Comparison of ENCODE assay signal across 16 cellular contexts in genomic region chr5:129243058-129243457, GRCh38.
DNase-seq lines count a peak whose midpoint lies in the region; ATAC-seq and TF ChIP-seq lines count a peak whose summit lies in the region.
"Had no signal": no experiment of that assay in that cellular context is flagged by ENCODE, and none has a peak within 500 bp of the region (broad histone marks: within the 10 kb centered on the region; RNA-seq: fewer than 3 reads in every experiment).

No MANE protein-coding gene starts in this region.

- H3K27ac Mint-ChIP-seq in activated CD8-positive, alpha-beta T cell treated with anti-CD3 and anti-CD28 coated beads, Interleukin-2, amount 10 ng/mL, durations not matched to agents 7 days and 5 days = no peak overlapping the region
- H3K27ac Mint-ChIP-seq: GM23338 had no signal

- POLR2A ChIA-PET in activated CD8-positive, alpha-beta T cell treated with anti-CD3 and anti-CD28 coated beads, Interleukin-2, amount 10 ng/mL, durations not matched to agents 7 days and 5 days (lab: Charles Lee) = no interaction called here

- no peaks in the 10 kb centered on the region for H3K9me3 ChIP-seq in adipocyte (ENCODE audit: control insufficient read depth, low read length)
- H3K9me3 ChIP-seq: A549; BLaER1 treated with 17β-estradiol and CSF1 and Interleukin-3, amounts not matched to agents 10 nM and 100 nM had no signal

- no peaks in the 10 kb centered on the region for H3K4me1 Mint-ChIP-seq in activated CD8-positive, alpha-beta T cell treated with anti-CD3 and anti-CD28 coated beads, Interleukin-2, amount 10 ng/mL, durations not matched to agents 7 days and 5 days (ENCODE audit: low read depth)

- H3K4me1 ChIP-seq in adipocyte (ENCODE audit: control insufficient read depth, insufficient read depth, low read length) = peaks cover 43% of the 10 kb centered on the region
- H3K4me1 ChIP-seq: A549; BLaER1 treated with 17β-estradiol and CSF1 and Interleukin-3, amounts not matched to agents 10 nM and 100 nM had no signal

- H3K9me3 Mint-ChIP-seq in activated CD8-positive, alpha-beta T cell treated with anti-CD3 and anti-CD28 coated beads, Interleukin-2, amount 10 ng/mL, durations not matched to agents 7 days and 5 days (ENCODE audit: insufficient read depth) = no peaks in the 10 kb centered on the region
- H3K9me3 Mint-ChIP-seq: GM23338 had no signal

- CTCF ChIA-PET in activated CD8-positive, alpha-beta T cell treated with anti-CD3 and anti-CD28 coated beads, Interleukin-2, amount 10 ng/mL, durations not matched to agents 7 days and 5 days (lab: Charles Lee) = no interaction called here

- no peak for TF ChIP-seq CTCF in fibroblast of the aortic adventitia (IDR thresholded peaks at IDR 0.05; ENCODE audit: insufficient read depth, low read length)

- H3K36me3 ChIP-seq in adipocyte (ENCODE audit: control insufficient read depth, insufficient read depth, low read length, severe bottlenecking) = no peaks in the 10 kb centered on the region
- H3K36me3 ChIP-seq: BLaER1 treated with 17β-estradiol and CSF1 and Interleukin-3, amounts not matched to agents 10 nM and 100 nM had no signal

- H3K9ac ChIP-seq in adipocyte (ENCODE audit: low read length) = no peak overlapping the region
- H3K9ac ChIP-seq: BLaER1 treated with 17β-estradiol and CSF1 and Interleukin-3, amounts not matched to agents 10 nM and 100 nM; KMS-11 had no signal

- no peaks in the 10 kb centered on the region for H3K36me3 Mint-ChIP-seq in activated CD8-positive, alpha-beta T cell treated with anti-CD3 and anti-CD28 coated beads, Interleukin-2, amount 10 ng/mL, durations not matched to agents 7 days and 5 days (ENCODE audit: low read depth)

- no peaks in the 10 kb centered on the region for H3K27me3 ChIP-seq in adipocyte (replicated peaks; ENCODE audit: control insufficient read depth, insufficient read depth, low read length)
- H3K27me3 ChIP-seq: BLaER1 treated with 17β-estradiol and CSF1 and Interleukin-3, amounts not matched to agents 10 nM and 100 nM had no signal

- ATAC-seq in HG03045 (IDR thresholded peaks at IDR 0.05; ENCODE audit: unreplicated experiment) = no peak
- ATAC-seq in activated CD8-positive, alpha-beta T cell treated with anti-CD3 and anti-CD28 coated beads, Interleukin-2, amount 10 ng/mL, durations not matched to agents 7 days and 5 days = no peak
- ATAC-seq: A549, GM23338 had no signal

- DNase-seq in HCEC 1CT = peak; percentile 94
- DNase-seq in adipocyte (ENCODE audit: low read depth) = peak; percentile 72
- DNase-seq in fibroblast of the aortic adventitia (ENCODE audit: low read depth) = peak; percentile 68
- peak; percentile 65 for DNase-seq in iris pigment epithelial cell (ENCODE audit: low read depth)
- no peak for DNase-seq in activated CD8-positive, alpha-beta T cell treated with anti-CD3 and anti-CD28 coated beads, Interleukin-2, amount 10 ng/mL, durations not matched to agents 7 days and 5 days
- no peak for DNase-seq in globus pallidus (ENCODE audit: low spot score)
- no peak for DNase-seq in SIG-M5 treated with dmso at 0.1 percent for 504 hours (lab: John Stamatoyannopoulos, UW; ENCODE audit: unreplicated experiment)
- DNase-seq: GDM1, NCI-H1436 treated with DMSO at 0.1 percent for 48 hours, NCI-H2029 treated with DMSO at 0.1 percent for 48 hours, NCI-H510A had no signal

- H3K27me3 Mint-ChIP-seq in activated CD8-positive, alpha-beta T cell treated with anti-CD3 and anti-CD28 coated beads, Interleukin-2, amount 10 ng/mL, durations not matched to agents 7 days and 5 days (ENCODE audit: low read depth) = no peaks in the 10 kb centered on the region

- H3K4me3 ChIP-seq in adipocyte (ENCODE audit: low read length) = no peak overlapping the region
- H3K4me3 ChIP-seq in fibroblast of the aortic adventitia (ENCODE audit: low read depth, low read length) = no peak overlapping the region
- H3K4me3 ChIP-seq: A549; BLaER1 treated with 17β-estradiol and CSF1 and Interleukin-3, amounts not matched to agents 10 nM and 100 nM; GM23338 had no signal

- H3K4me3 Mint-ChIP-seq in activated CD8-positive, alpha-beta T cell treated with anti-CD3 and anti-CD28 coated beads, Interleukin-2, amount 10 ng/mL, durations not matched to agents 7 days and 5 days = no peak overlapping the region
- H3K4me3 Mint-ChIP-seq: GM23338 had no signal

Comparison
In these comparisons a context has a peak if more than half of its experiments do, and no peak if none do; other contexts are left out.
1. DNase-seq: peak in HCEC 1CT (single experiment), adipocyte (single experiment), fibroblast of the aortic adventitia (single experiment) and iris pigment epithelial cell (single experiment); none in activated CD8-positive, alpha-beta T cell treated with anti-CD3 and anti-CD28 coated beads, Interleukin-2, amount 10 ng/mL, durations not matched to agents 7 days and 5 days (single experiment), globus pallidus (single experiment) and SIG-M5 treated with dmso at 0.1 percent for 504 hours (single experiment).